Comparison of ENCODE assay signal across 2 cellular contexts in genomic region chr1:30855686-30856259, GRCh38.
TF ChIP-seq lines count a peak whose summit lies in the region.

No MANE protein-coding gene starts in this region.

TF ChIP-seq in GM23338, 12 proteins besides CTCF, POLR2A, EP300 and RAD21 (continued from another document):
- TF ChIP-seq, protein P1, sequence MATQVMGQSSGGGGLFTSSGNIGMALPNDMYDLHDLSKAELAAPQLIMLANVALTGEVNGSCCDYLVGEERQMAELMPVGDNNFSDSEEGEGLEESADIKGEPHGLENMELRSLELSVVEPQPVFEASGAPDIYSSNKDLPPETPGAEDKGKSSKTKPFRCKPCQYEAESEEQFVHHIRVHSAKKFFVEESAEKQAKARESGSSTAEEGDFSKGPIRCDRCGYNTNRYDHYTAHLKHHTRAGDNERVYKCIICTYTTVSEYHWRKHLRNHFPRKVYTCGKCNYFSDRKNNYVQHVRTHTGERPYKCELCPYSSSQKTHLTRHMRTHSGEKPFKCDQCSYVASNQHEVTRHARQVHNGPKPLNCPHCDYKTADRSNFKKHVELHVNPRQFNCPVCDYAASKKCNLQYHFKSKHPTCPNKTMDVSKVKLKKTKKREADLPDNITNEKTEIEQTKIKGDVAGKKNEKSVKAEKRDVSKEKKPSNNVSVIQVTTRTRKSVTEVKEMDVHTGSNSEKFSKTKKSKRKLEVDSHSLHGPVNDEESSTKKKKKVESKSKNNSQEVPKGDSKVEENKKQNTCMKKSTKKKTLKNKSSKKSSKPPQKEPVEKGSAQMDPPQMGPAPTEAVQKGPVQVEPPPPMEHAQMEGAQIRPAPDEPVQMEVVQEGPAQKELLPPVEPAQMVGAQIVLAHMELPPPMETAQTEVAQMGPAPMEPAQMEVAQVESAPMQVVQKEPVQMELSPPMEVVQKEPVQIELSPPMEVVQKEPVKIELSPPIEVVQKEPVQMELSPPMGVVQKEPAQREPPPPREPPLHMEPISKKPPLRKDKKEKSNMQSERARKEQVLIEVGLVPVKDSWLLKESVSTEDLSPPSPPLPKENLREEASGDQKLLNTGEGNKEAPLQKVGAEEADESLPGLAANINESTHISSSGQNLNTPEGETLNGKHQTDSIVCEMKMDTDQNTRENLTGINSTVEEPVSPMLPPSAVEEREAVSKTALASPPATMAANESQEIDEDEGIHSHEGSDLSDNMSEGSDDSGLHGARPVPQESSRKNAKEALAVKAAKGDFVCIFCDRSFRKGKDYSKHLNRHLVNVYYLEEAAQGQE (IDR thresholded peaks at IDR 0.05; ENCODE audit: unreplicated experiment): no peak
- no peak for TF ChIP-seq EZH2phosphoT487 (IDR thresholded peaks at IDR 0.05; ENCODE audit: unreplicated experiment)

TF ChIP-seq in K562, 482 proteins besides CTCF, POLR2A, EP300 and RAD21 (continued from another document):
- no peak for TF ChIP-seq SFPQ (IDR thresholded peaks at IDR 0.05; ENCODE audit: low read depth, low read length)
- TF ChIP-seq BCOR (IDR thresholded peaks at IDR 0.05): peak; percentile 59; the same call in 1 of the 2 replicates
- no peak for TF ChIP-seq ZNF174 (CRISPR knock-in tag; IDR thresholded peaks at IDR 0.05)
- no peak for TF ChIP-seq E4F1 (CRISPR knock-in tag; IDR thresholded peaks at IDR 0.05; ENCODE audit: borderline replicate concordance)
- TF ChIP-seq GTF2A2 (tag; IDR thresholded peaks at IDR 0.05): no peak
- no peak for TF ChIP-seq GATAD2B (IDR thresholded peaks at IDR 0.05; ENCODE audit: borderline replicate concordance)
- TF ChIP-seq, protein P2, sequence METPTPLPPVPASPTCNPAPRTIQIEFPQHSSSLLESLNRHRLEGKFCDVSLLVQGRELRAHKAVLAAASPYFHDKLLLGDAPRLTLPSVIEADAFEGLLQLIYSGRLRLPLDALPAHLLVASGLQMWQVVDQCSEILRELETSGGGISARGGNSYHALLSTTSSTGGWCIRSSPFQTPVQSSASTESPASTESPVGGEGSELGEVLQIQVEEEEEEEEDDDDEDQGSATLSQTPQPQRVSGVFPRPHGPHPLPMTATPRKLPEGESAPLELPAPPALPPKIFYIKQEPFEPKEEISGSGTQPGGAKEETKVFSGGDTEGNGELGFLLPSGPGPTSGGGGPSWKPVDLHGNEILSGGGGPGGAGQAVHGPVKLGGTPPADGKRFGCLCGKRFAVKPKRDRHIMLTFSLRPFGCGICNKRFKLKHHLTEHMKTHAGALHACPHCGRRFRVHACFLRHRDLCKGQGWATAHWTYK (CRISPR knock-in tag; IDR thresholded peaks at IDR 0.05): no peak
- TF ChIP-seq TCF15 (CRISPR knock-in tag; IDR thresholded peaks at IDR 0.05): no peak
- peak; percentile 79 for TF ChIP-seq RBM25 (IDR thresholded peaks at IDR 0.05; ENCODE audit: low read depth, low read length, severe bottlenecking)
- no peak for TF ChIP-seq HMG20B (CRISPR knock-in tag; IDR thresholded peaks at IDR 0.05)
- TF ChIP-seq, protein P3, sequence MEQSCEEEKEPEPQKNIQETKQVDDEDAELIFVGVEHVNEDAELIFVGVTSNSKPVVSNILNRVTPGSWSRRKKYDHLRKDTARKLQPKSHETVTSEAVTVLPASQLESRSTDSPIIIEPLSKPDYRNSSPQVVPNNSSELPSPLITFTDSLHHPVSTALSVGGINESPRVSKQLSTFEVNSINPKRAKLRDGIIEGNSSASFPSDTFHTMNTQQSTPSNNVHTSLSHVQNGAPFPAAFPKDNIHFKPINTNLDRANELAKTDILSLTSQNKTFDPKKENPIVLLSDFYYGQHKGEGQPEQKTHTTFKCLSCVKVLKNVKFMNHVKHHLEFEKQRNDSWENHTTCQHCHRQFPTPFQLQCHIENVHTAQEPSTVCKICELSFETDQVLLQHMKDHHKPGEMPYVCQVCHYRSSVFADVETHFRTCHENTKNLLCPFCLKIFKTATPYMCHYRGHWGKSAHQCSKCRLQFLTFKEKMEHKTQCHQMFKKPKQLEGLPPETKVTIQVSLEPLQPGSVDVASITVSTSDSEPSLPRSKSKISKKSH (CRISPR knock-in tag; IDR thresholded peaks at IDR 0.05): no peak
- TF ChIP-seq ZNF431 (CRISPR knock-in tag; IDR thresholded peaks at IDR 0.05): no peak
- TF ChIP-seq ZBTB33 (CRISPR knock-in tag; IDR thresholded peaks at IDR 0.05): no peak
- TF ChIP-seq NR2F6 (CRISPR knock-in tag; IDR thresholded peaks at IDR 0.05): no peak
- no peak for TF ChIP-seq FOXJ3 (CRISPR knock-in tag; IDR thresholded peaks at IDR 0.05)
